ENCODE assay signal across 12 cellular contexts in the genomic region with DNA sequence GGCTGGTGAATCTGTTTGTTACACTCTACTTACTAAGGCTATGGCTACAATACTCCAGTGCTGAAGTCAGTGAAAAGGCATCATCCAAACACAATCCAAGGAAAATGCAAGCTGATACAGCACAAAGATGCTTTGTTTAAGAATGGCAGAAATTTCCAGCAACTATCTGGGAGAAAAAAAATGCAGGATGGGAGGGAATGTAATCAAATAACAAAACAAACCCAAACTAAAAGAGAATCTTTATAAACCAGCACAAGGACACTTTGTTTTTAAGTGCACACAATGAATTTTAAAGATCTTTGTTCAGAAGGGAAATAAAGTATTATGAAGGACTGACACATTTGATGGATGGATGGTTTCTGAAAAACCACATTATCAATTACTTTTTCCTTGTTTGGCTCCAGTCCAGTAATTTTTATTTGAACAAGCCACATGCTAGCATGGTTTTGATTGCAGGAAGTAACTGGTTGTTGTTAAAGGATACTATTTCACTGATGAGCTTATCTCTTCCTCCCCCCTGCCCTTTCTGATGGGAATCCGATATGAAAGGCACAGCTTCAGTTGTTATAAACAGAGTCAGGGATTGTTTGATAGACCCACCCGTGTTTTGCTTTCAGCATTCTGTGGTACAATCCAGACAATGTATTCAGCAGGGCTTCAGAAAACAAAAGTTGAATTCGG. TPM values are rescaled to one million over a fixed set of nuclear protein-coding genes. Genes with fewer than 3 reads are reported as not detected.
DNase-seq lines count a peak whose midpoint lies in the region; ATAC-seq and TF ChIP-seq lines count a peak whose summit lies in the region.
"Had no signal": no experiment of that assay in that cellular context is flagged by ENCODE, and none has a peak within 500 bp of the region (broad histone marks: within the 10 kb centered on the region; RNA-seq: fewer than 3 reads in every experiment).

No MANE protein-coding gene starts in this region.

- H3K4me1 ChIP-seq in BE2C (peaks cover 15% of the 10 kb centered on the region), heart left ventricle (no peaks in the 10 kb centered on the region)

- H3K36me3 ChIP-seq in BE2C (no peaks in the 10 kb centered on the region), heart left ventricle (no peaks in the 10 kb centered on the region)
- H3K36me3 ChIP-seq: SJSA1, upper lobe of left lung had no signal

- 29 to 37% (median 34%) methylated on average over 3 of the region's 3 CpGs for WGBS in heart left ventricle, 4 donors

- no peak for TF ChIP-seq POLR2A in heart left ventricle (IDR thresholded peaks at IDR 0.05)

- DNase-seq in BE2C (no peak), NCI-H1417 treated with DMSO at 0.1 percent for 48 hours (lab: John Stamatoyannopoulos, UW) (peak; percentile 11), RPMI7951 (ENCODE audit: low read depth) (peak; percentile 10), midbrain (lab: John Stamatoyannopoulos, UW) (peak; percentile 80), heart left ventricle (no peak), HCEC 1CT (no peak)
- no peak for DNase-seq in effector CD8-positive, alpha-beta T cell (lab: John Stamatoyannopoulos, UW)
- DNase-seq: mesendoderm; stimulated activated CD4-positive, alpha-beta T cell treated with anti-CD3 and anti-CD28 coated beads, Interleukin-15, amount 100 ng/mL, for 24 hours; upper lobe of left lung had no signal

- intact Hi-C loops in heart left ventricle (cut with DNase I): loop anchor here in 1 of 10 donors (10.0 kb wide), 1 partner anchor 615 kb away; no protein-coding TSS in a partner anchor

- ATAC-seq in heart left ventricle (no peak), GM21515 (IDR thresholded peaks at IDR 0.05; ENCODE audit: unreplicated experiment) (no peak)

- TF ChIP-seq CTCF in BE2C (IDR thresholded peaks at IDR 0.05; ENCODE audit: low read depth, low read length) (no peak), heart left ventricle (IDR thresholded peaks at IDR 0.05) (no peak)

- H3K4me3 ChIP-seq in BE2C (ENCODE audit: low read depth, low read length): peak overlapping the region; percentile 18; the same call in 1 of the 2 replicates
- H3K4me3 ChIP-seq in heart left ventricle: no peak overlapping the region
- H3K4me3 ChIP-seq: SJSA1, upper lobe of left lung had no signal

- H3K27ac ChIP-seq in heart left ventricle: no peak overlapping the region
- H3K27ac ChIP-seq: SJSA1 had no signal

- H3K9me3 ChIP-seq in BE2C (no peaks in the 10 kb centered on the region), heart left ventricle (no peaks in the 10 kb centered on the region)
- H3K9me3 ChIP-seq: SJSA1, upper lobe of left lung had no signal

- H3K27me3 ChIP-seq in BE2C (no peaks in the 10 kb centered on the region), heart left ventricle (no peaks in the 10 kb centered on the region)
- H3K27me3 ChIP-seq: SJSA1, upper lobe of left lung had no signal

RNA-seq across cellular contexts. Expression of a gene that starts 12.1 kb away (rescaled TPM):
- polyA plus RNA-seq in BE2C (2012; ENCODE audit: insufficient read depth, insufficient read length, low read depth): 70.2 TPM
- 16.4 and 19.1 TPM in 2 replicates for total RNA-seq in RPMI7951 (2014; rRNA removed; shearing (Covaris generic))
- 10 to 100 TPM in 8 of 9 donors, 1 to 10 TPM in 1; 8.4 to 23.9 (median 16.7) TPM for total RNA-seq in heart left ventricle
- polyA plus RNA-seq in heart left ventricle: 1 to 10 TPM; 3.7 to 7.7 TPM

Comparison
In these comparisons a context has a peak if more than half of its experiments do, and no peak if none do; other contexts are left out.
1. DNase-seq: peak in NCI-H1417 treated with DMSO at 0.1 percent for 48 hours (single experiment), RPMI7951 (single experiment) and midbrain (single experiment); none in BE2C (single experiment), heart left ventricle (0 of 5), HCEC 1CT (single experiment) and effector CD8-positive, alpha-beta T cell (single experiment).